Comparison of ENCODE assay signal across 14 cellular contexts in the genomic region with DNA sequence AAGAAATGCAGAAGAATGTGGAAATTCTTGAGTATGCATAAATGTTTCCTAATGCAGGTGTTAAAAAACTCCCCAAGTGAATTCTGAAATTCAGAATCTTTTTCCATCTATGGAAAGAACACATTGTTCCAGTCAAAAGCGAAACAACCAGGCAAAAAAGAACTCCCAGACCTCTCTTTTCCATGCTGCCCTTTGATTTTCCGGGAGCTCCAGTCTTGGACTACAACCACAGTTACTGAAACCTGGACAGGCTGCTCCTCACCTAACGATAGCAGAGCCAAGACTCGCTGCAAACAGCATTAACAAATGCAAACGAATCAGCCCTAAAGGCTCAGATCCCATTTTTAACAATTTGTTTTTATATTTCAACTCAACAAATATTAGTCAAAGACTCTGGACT.
"Had no signal": no experiment of that assay in that cellular context is flagged by ENCODE, and none has a peak within 500 bp of the region (broad histone marks: within the 10 kb centered on the region; RNA-seq: fewer than 3 reads in every experiment).

No MANE protein-coding gene starts in this region.

- ATAC-seq: activated CD4-positive, alpha-beta T cell treated with anti-CD3 and anti-CD28 coated beads for 36 hours; activated CD8-positive, alpha-beta memory T cell treated with anti-CD3 and anti-CD28 coated beads, Interleukin-2, amount 10 ng/mL, durations not matched to agents 7 days and 5 days; left ventricle myocardium superior; naive thymus-derived CD8-positive, alpha-beta T cell; stimulated activated naive CD8-positive, alpha-beta T cell treated with anti-CD3 and anti-CD28 coated beads, Interleukin-15, Interleukin-2, amounts not matched to agents 100 U/mL and 50 U/mL, for 24 hours; T-helper 17 cell had no signal

- DNase-seq: activated CD4-positive, alpha-beta memory T cell treated with anti-CD3 and anti-CD28 coated beads for 36 hours; activated CD4-positive, alpha-beta T cell treated with anti-CD3 and anti-CD28 coated beads for 36 hours; activated CD8-positive, alpha-beta memory T cell treated with anti-CD3 and anti-CD28 coated beads, Interleukin-2, amount 10 ng/mL, durations not matched to agents 7 days and 5 days; activated effector memory CD4-positive, alpha-beta T cell treated with Interleukin-2 at 50 U/mL for 16 hours; activated T-cell treated with anti-CD3 and anti-CD28 coated beads, Interleukin-2, amount 50 U/mL, for 24 hours; colonic mucosa; hippocampal formation; left ventricle myocardium superior; mesenchymal stem cell; naive thymus-derived CD8-positive, alpha-beta T cell; posterior cingulate gyrus; stimulated activated CD4-positive, alpha-beta T cell treated with anti-CD3 and anti-CD28 coated beads, Interleukin-4, amount 100 ng/mL, for 24 hours; stimulated activated naive CD8-positive, alpha-beta T cell treated with anti-CD3 and anti-CD28 coated beads, Interleukin-15, Interleukin-2, amounts not matched to agents 100 U/mL and 50 U/mL, for 24 hours; T-helper 17 cell had no signal
